Comparison of ENCODE assay signal across 1 cellular context in genomic region chr18:74895686-74896085, GRCh38.
TF ChIP-seq lines count a peak whose summit lies in the region.

No MANE protein-coding gene starts in this region.

TF ChIP-seq in GM23338, 12 proteins besides CTCF, POLR2A, EP300 and RAD21 (continued from another document):
- no peak for TF ChIP-seq ZNF462 (CRISPR knock-in tag; IDR thresholded peaks at IDR 0.05)
- no peak for TF ChIP-seq CREB1 (CRISPR knock-in tag; IDR thresholded peaks at IDR 0.05; ENCODE audit: low read depth)
